Comparison of ENCODE assay signal across 8 cellular contexts in the genomic region with DNA sequence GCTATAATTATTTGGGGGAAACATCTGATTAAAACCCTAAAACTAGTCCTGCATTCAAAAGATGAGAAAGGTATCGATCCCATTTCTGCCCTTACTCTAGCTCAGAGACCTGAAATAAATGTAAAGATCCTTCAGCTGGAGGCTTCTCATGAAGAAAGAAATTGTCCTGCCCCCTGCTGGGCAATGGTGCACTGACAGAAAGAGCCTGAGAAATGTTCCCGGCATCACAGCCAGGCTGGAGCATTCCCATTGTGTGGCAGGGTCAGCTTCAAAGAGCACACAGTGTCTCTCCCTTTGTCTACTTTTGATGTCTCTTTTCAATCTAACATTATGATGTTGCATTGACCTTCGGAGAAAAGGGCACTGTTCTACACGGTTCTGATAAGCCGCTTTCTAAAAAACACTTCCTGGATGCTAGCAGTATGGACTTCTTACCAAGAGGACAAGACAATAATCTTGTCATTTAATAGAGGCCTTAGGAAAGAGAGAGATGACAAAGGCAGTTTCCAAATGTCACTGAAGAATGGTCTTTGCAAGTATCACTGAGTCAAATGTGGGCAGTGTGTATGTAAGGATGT.
DNase-seq lines count a peak whose midpoint lies in the region; TF ChIP-seq lines count a peak whose summit lies in the region.
"Had no signal": no experiment of that assay in that cellular context is flagged by ENCODE, and none has a peak within 500 bp of the region (broad histone marks: within the 10 kb centered on the region; RNA-seq: fewer than 3 reads in every experiment).

No MANE protein-coding gene starts in this region.

- no peaks in the 10 kb centered on the region for H3K9me3 Mint-ChIP-seq in glutamatergic neuron (ENCODE audit: unreplicated experiment)
- H3K9me3 Mint-ChIP-seq: activated B cell treated with CpG ODN at 0.5 μM for 24 hours had no signal

- H3K4me1 Mint-ChIP-seq in glutamatergic neuron (ENCODE audit: low read depth, unreplicated experiment): peaks cover 4% of the 10 kb centered on the region
- H3K4me1 Mint-ChIP-seq: activated B cell treated with CpG ODN at 0.5 μM for 24 hours had no signal

- no peaks in the 10 kb centered on the region for H3K9me2 ChIP-seq in SU-DHL-6 (replicated peaks; ENCODE audit: insufficient read depth, low read length)

- no peaks in the 10 kb centered on the region for H3F3A ChIP-seq in SU-DHL-6 (ENCODE audit: insufficient read depth)

- DNase-seq in ELR (ENCODE audit: low read depth): peak; percentile 59
- DNase-seq in glutamatergic neuron: peak; percentile 85
- peak; percentile 79 for DNase-seq in posterior vena cava (ENCODE audit: low spot score)
- DNase-seq in NCI-H526 treated with DMSO at 0.1 percent for 48 hours (lab: John Stamatoyannopoulos, UW): no peak
- no peak for DNase-seq in stimulated activated naive CD4-positive, alpha-beta T cell (lab: John Stamatoyannopoulos, UW)
- DNase-seq: activated B cell treated with CpG ODN at 0.5 μM for 24 hours had no signal

- no peaks in the 10 kb centered on the region for H3K27me3 ChIP-seq in SU-DHL-6 (ENCODE audit: low read length)

- peak overlapping the region; percentile 41 for H3K27ac Mint-ChIP-seq in glutamatergic neuron (ENCODE audit: unreplicated experiment)
- H3K27ac Mint-ChIP-seq: activated B cell treated with CpG ODN at 0.5 μM for 24 hours had no signal

- POLR2A ChIA-PET in HEK293 (lab: Yijun Ruan, JAX): interaction anchor here (0.6 kb wide), 1 partner anchor 245 kb away, joined by 4 read pairs; no protein-coding TSS in a partner anchor

- no peaks in the 10 kb centered on the region for H4K20me1 ChIP-seq in SU-DHL-6 (ENCODE audit: low read depth, low read length)

- TF ChIP-seq CTCF in HEK293 (tag by site-specific recombination; IDR thresholded peaks at IDR 0.05) (no peak), SU-DHL-6 (IDR thresholded peaks at IDR 0.05; ENCODE audit: insufficient read depth, low read length, poor library complexity, severe bottlenecking) (peak; percentile 52), glutamatergic neuron (IDR thresholded peaks at IDR 0.05; ENCODE audit: partially characterized antibody, unreplicated experiment) (peak; percentile 92)

- no peak overlapping the region for H3K27ac ChIP-seq in HEK293 (ENCODE audit: extremely low read depth, low read depth, low read length)
- H3K27ac ChIP-seq in SU-DHL-6 (ENCODE audit: low read depth, low read length): no peak overlapping the region

- CTCF ChIA-PET in HEK293 (lab: Yijun Ruan, JAX): interaction anchor here (0.5 to 2.7 kb wide), 17 partner anchors 9 to 1510 kb away, joined by 3 to 10 read pairs (median 3); no protein-coding TSS in a partner anchor

- H3K9ac ChIP-seq in SU-DHL-6 (ENCODE audit: low read length): no peak overlapping the region

- no peak overlapping the region for H3K4me2 ChIP-seq in SU-DHL-6 (ENCODE audit: low read depth, low read length, poor library complexity, severe bottlenecking)

- no peak overlapping the region for H2AFZ ChIP-seq in SU-DHL-6 (ENCODE audit: low read depth, low read length, severe bottlenecking)

- H3K9me3 ChIP-seq in HEK293 (ENCODE audit: control insufficient read depth, insufficient read depth, low read depth, low read length): no peaks in the 10 kb centered on the region
- H3K9me3 ChIP-seq in SU-DHL-6 (ENCODE audit: insufficient read depth, low read length): no peaks in the 10 kb centered on the region

- intact Hi-C loops in posterior vena cava (cut with DNase I): no loop called here

- H3K36me3 ChIP-seq in HEK293 (ENCODE audit: control insufficient read depth in 2 of 2, insufficient read depth in 1 of 2, low read length in 2 of 2): no peaks in the 10 kb centered on the region
- H3K36me3 ChIP-seq in SU-DHL-6 (ENCODE audit: low read length): no peaks in the 10 kb centered on the region

- H3K4me3 ChIP-seq in HEK293 (ENCODE audit: low read depth, low read length) (no peak overlapping the region), SU-DHL-6 (ENCODE audit: insufficient read depth, low read length, poor library complexity, severe bottlenecking) (no peak overlapping the region)

- H3K4me3 Mint-ChIP-seq in glutamatergic neuron (ENCODE audit: unreplicated experiment): no peak overlapping the region
- H3K4me3 Mint-ChIP-seq: activated B cell treated with CpG ODN at 0.5 μM for 24 hours had no signal

- no peaks in the 10 kb centered on the region for H3K79me2 ChIP-seq in SU-DHL-6 (ENCODE audit: insufficient read depth, low read length)

- H3K27me3 Mint-ChIP-seq in glutamatergic neuron (ENCODE audit: unreplicated experiment): peaks cover 2% of the 10 kb centered on the region
- H3K27me3 Mint-ChIP-seq: activated B cell treated with CpG ODN at 0.5 μM for 24 hours had no signal

- no peaks in the 10 kb centered on the region for H3K36me3 Mint-ChIP-seq in glutamatergic neuron (ENCODE audit: unreplicated experiment)

- no peaks in the 10 kb centered on the region for H3K4me1 ChIP-seq in HEK293 (ENCODE audit: control insufficient read depth, insufficient read depth, low read length)

TF ChIP-seq in HEK293, 187 proteins besides CTCF, POLR2A, EP300 and RAD21:
- TF ChIP-seq ZNF416 (tag by site-specific recombination; IDR thresholded peaks at IDR 0.05) (no peak), ZNF501 (tag by site-specific recombination; IDR thresholded peaks at IDR 0.05) (no peak), ZNF654 (tag by site-specific recombination; IDR thresholded peaks at IDR 0.05; ENCODE audit: low read depth) (peak; percentile 41)

Comparison
In these comparisons a context has a peak if more than half of its experiments do, and no peak if none do; other contexts are left out.
1. DNase-seq: peak in ELR (single experiment), glutamatergic neuron (single experiment) and posterior vena cava (single experiment); none in NCI-H526 treated with DMSO at 0.1 percent for 48 hours (single experiment) and stimulated activated naive CD4-positive, alpha-beta T cell (0 of 6).